ENCODE assay signal across 8 cellular contexts in genomic region chr7:5047127-5047526, GRCh38. TPM values are rescaled to one million over a fixed set of nuclear protein-coding genes. Genes with fewer than 3 reads are reported as not detected.
DNase-seq lines count a peak whose midpoint lies in the region; ATAC-seq, FAIRE-seq and TF ChIP-seq lines count a peak whose summit lies in the region.
"Not testable (repeated sequence)": the region's sequence is repeated elsewhere in the genome, so short reads cannot be mapped to it uniquely, and the experiment has no call there.

No MANE protein-coding gene starts in this region.

- intact Hi-C loops in GM12878 (cut with micrococcal nuclease; ENCODE audit: unreplicated experiment): loop anchor here (10.0 kb wide), 1 partner anchor 72 kb away; no protein-coding TSS in a partner anchor

- H3K79me2 ChIP-seq in SU-DHL-6 (ENCODE audit: insufficient read depth, low read length) (peaks cover 34% of the 10 kb centered on the region), GM12878 (ENCODE audit: control insufficient read depth, insufficient read depth, low read length) (peaks cover 14% of the 10 kb centered on the region)

- not testable (repeated sequence) for TF ChIP-seq CTCF in HFF-Myc (IDR thresholded peaks at IDR 0.05; ENCODE audit: low read depth, low read length, missing control alignments); SU-DHL-6 (IDR thresholded peaks at IDR 0.05; ENCODE audit: insufficient read depth, low read length, poor library complexity, severe bottlenecking); GM12878 (IDR thresholded peaks at IDR 0.05 in 2 of 3, conservative IDR thresholded peaks at IDR 0.05 in 1 of 3; ENCODE audit: control insufficient read depth in 2 of 3, extremely low read depth in 1 of 3, insufficient read depth in 1 of 3, low read depth in 3 of 3, low read length in 3 of 3); cardiac muscle cell (IDR thresholded peaks at IDR 0.05; ENCODE audit: low read depth, low read length)

- RAD21 ChIA-PET in GM12878 (lab: Charles Lee; ENCODE audit: unreplicated experiment): not testable (repeated sequence)

- H3K9me3 Mint-ChIP-seq in CD4-positive, CD25-positive, alpha-beta regulatory T cell: peaks cover 0 to 16% (median 7%) of the 10 kb centered on the region in 7 donors
- H3K9me3 Mint-ChIP-seq in activated T-cell treated with anti-CD3 and anti-CD28 coated beads, Interleukin-2, amount 50 U/mL, for 24 hours: peaks cover 14% of the 10 kb centered on the region
- not testable (repeated sequence) for H3K9me3 Mint-ChIP-seq in natural killer cell treated with Interleukin-12 subunit alpha and Interleukin-12 subunit beta and Interleukin-15 and Interleukin-18, amount 100 ng/mL, for 72 hours; stimulated activated memory B cell treated with anti-CD40 and anti-IgM and Interleukin-4, amounts not matched to agents 10 μg/mL and 1 μg/mL and 100 μg/mL, for 72 hours

- not testable (repeated sequence) for TF ChIP-seq RAD21 in GM12878 (IDR thresholded peaks at IDR 0.05; ENCODE audit: insufficient read depth, low read depth, low read length)

- not testable (repeated sequence) for H3K9me2 ChIP-seq in SU-DHL-6 (replicated peaks; ENCODE audit: insufficient read depth, low read length)

- CTCF ChIA-PET in GM12878 (lab: Yijun Ruan, JAX): interaction anchor here (0.7 kb wide), 1 partner anchor 1086 kb away, joined by 3 read pairs; no protein-coding TSS in a partner anchor

- not testable (repeated sequence) for H3K4me3 ChIP-seq in CD4-positive, CD25-positive, alpha-beta regulatory T cell (ENCODE audit: low read depth, low read length); SU-DHL-6 (ENCODE audit: insufficient read depth, low read length, poor library complexity, severe bottlenecking)
- H3K4me3 ChIP-seq in HFF-Myc (replicated peaks; ENCODE audit: low read depth, low read length): peak overlapping the region; percentile 77; the same call in 1 of the 2 replicates
- H3K4me3 ChIP-seq in GM12878: peak overlapping the region; percentile 95; the same call in 1 of the 2 replicates
- H3K4me3 ChIP-seq in cardiac muscle cell: peak overlapping the region; percentile 71

- H3K4me2 ChIP-seq in SU-DHL-6 (ENCODE audit: low read depth, low read length, poor library complexity, severe bottlenecking) (peak overlapping the region; percentile 40), GM12878 (ENCODE audit: control insufficient read depth, insufficient read depth) (peak overlapping the region; percentile 44)

- not testable (repeated sequence) for TF ChIP-seq EP300 in GM12878 (IDR thresholded peaks at IDR 0.05; ENCODE audit: borderline replicate concordance in 1 of 2, control insufficient read depth in 1 of 2, low read depth in 2 of 2, low read length in 2 of 2)

- WGBS in GM12878 (ENCODE audit: insufficient coverage, insufficient replicate concordance, low lambda C conversion rate, missing lambda C conversion rate): 94% methylated on average over 2 of the region's 2 CpGs

- H2AFZ ChIP-seq in SU-DHL-6 (ENCODE audit: low read depth, low read length, severe bottlenecking); GM12878 (ENCODE audit: control insufficient read depth, low read depth, low read length): not testable (repeated sequence)

- H3K27me3 ChIP-seq in CD4-positive, CD25-positive, alpha-beta regulatory T cell (ENCODE audit: control insufficient read depth, insufficient read depth, low read length); SU-DHL-6 (ENCODE audit: low read length); GM12878 (replicated peaks in 1 of 2; ENCODE audit: control insufficient read depth in 2 of 2, insufficient read depth in 2 of 2, low read length in 1 of 2); cardiac muscle cell: not testable (repeated sequence)

- SMC1A ChIA-PET in GM12878 (lab: Charles Lee; ENCODE audit: uncharacterized antibody, unreplicated experiment): not testable (repeated sequence)

- DNase-seq in CD4-positive, CD25-positive, alpha-beta regulatory T cell; HFF-Myc (ENCODE audit: extremely low read depth, low read depth); activated T-cell treated with anti-CD3 and anti-CD28 coated beads, Interleukin-2, amount 50 U/mL, for 24 hours; GM12878 (ENCODE audit: low read depth, low spot score); cardiac muscle cell (ENCODE audit: low read depth in 1 of 2, low spot score in 1 of 2); natural killer cell treated with Interleukin-12 subunit alpha and Interleukin-12 subunit beta and Interleukin-15 and Interleukin-18, amount 100 ng/mL, for 72 hours (ENCODE audit: low spot score): not testable (repeated sequence)

- in situ Hi-C loops in GM12878 (cut with MboI): not testable (repeated sequence)

- H4K20me1 ChIP-seq in SU-DHL-6 (ENCODE audit: low read depth, low read length); GM12878 (ENCODE audit: control insufficient read depth, insufficient read depth): not testable (repeated sequence)

- H3K27ac ChIP-seq in CD4-positive, CD25-positive, alpha-beta regulatory T cell (ENCODE audit: insufficient read depth, low read length, poor library complexity, severe bottlenecking); SU-DHL-6 (ENCODE audit: low read depth, low read length); GM12878 (ENCODE audit: control insufficient read depth, insufficient read depth); cardiac muscle cell: not testable (repeated sequence)

- not testable (repeated sequence) for H3K27me3 Mint-ChIP-seq in CD4-positive, CD25-positive, alpha-beta regulatory T cell; activated T-cell treated with anti-CD3 and anti-CD28 coated beads, Interleukin-2, amount 50 U/mL, for 24 hours; natural killer cell treated with Interleukin-12 subunit alpha and Interleukin-12 subunit beta and Interleukin-15 and Interleukin-18, amount 100 ng/mL, for 72 hours; stimulated activated memory B cell treated with anti-CD40 and anti-IgM and Interleukin-4, amounts not matched to agents 10 μg/mL and 1 μg/mL and 100 μg/mL, for 72 hours

- ATAC-seq in CD4-positive, CD25-positive, alpha-beta regulatory T cell (ENCODE audit: low read depth in 2 of 2); GM12878; natural killer cell treated with Interleukin-12 subunit alpha and Interleukin-12 subunit beta and Interleukin-15 and Interleukin-18, amount 100 ng/mL, for 72 hours; stimulated activated memory B cell treated with anti-CD40 and anti-IgM and Interleukin-4, amounts not matched to agents 10 μg/mL and 1 μg/mL and 100 μg/mL, for 72 hours: not testable (repeated sequence)

- not testable (repeated sequence) for H3F3A ChIP-seq in SU-DHL-6 (ENCODE audit: insufficient read depth)

- not testable (repeated sequence) for TF ChIP-seq POLR2A in GM12878 (IDR thresholded peaks at IDR 0.05; ENCODE audit: low read depth, low read length)

- H3K4me3 Mint-ChIP-seq in CD4-positive, CD25-positive, alpha-beta regulatory T cell: peak overlapping the region; percentile 86 to 98 (median 95)
- H3K4me3 Mint-ChIP-seq in activated T-cell treated with anti-CD3 and anti-CD28 coated beads, Interleukin-2, amount 50 U/mL, for 24 hours: peak overlapping the region; percentile 94
- H3K4me3 Mint-ChIP-seq in natural killer cell treated with Interleukin-12 subunit alpha and Interleukin-12 subunit beta and Interleukin-15 and Interleukin-18, amount 100 ng/mL, for 72 hours: peak overlapping the region; percentile 94
- peak overlapping the region; percentile 94 for H3K4me3 Mint-ChIP-seq in stimulated activated memory B cell treated with anti-CD40 and anti-IgM and Interleukin-4, amounts not matched to agents 10 μg/mL and 1 μg/mL and 100 μg/mL, for 72 hours

- peaks cover 12 to 21% of the 10 kb centered on the region in 2 experiments for H3K9me3 ChIP-seq in CD4-positive, CD25-positive, alpha-beta regulatory T cell (ENCODE audit: control insufficient read depth in 2 of 2, low read length in 2 of 2)
- H3K9me3 ChIP-seq in SU-DHL-6 (ENCODE audit: insufficient read depth, low read length) (peaks cover 13% of the 10 kb centered on the region; the same call in 1 of the 2 replicates), GM12878 (replicated peaks; ENCODE audit: control insufficient read depth, insufficient read depth, low read length) (peaks cover 11% of the 10 kb centered on the region)
- H3K9me3 ChIP-seq in cardiac muscle cell (ENCODE audit: low read depth): not testable (repeated sequence)

- H3K36me3 Mint-ChIP-seq in CD4-positive, CD25-positive, alpha-beta regulatory T cell: peaks cover 35% of the 10 kb centered on the region
- H3K36me3 Mint-ChIP-seq in activated T-cell treated with anti-CD3 and anti-CD28 coated beads, Interleukin-2, amount 50 U/mL, for 24 hours (ENCODE audit: low read depth): peaks cover 63% of the 10 kb centered on the region
- H3K36me3 Mint-ChIP-seq in natural killer cell treated with Interleukin-12 subunit alpha and Interleukin-12 subunit beta and Interleukin-15 and Interleukin-18, amount 100 ng/mL, for 72 hours: peaks cover 35% of the 10 kb centered on the region
- H3K36me3 Mint-ChIP-seq in stimulated activated memory B cell treated with anti-CD40 and anti-IgM and Interleukin-4, amounts not matched to agents 10 μg/mL and 1 μg/mL and 100 μg/mL, for 72 hours: peaks cover 41% of the 10 kb centered on the region

- not testable (repeated sequence) for BruUV-seq in GM12878 (replicated peaks; lab: Mats Ljungman, UMichigan)

- peaks cover 30% of the 10 kb centered on the region for H3K36me3 ChIP-seq in CD4-positive, CD25-positive, alpha-beta regulatory T cell (ENCODE audit: control insufficient read depth, insufficient read depth, low read length)
- H3K36me3 ChIP-seq in SU-DHL-6 (ENCODE audit: low read length) (peaks cover 27% of the 10 kb centered on the region), GM12878 (ENCODE audit: control insufficient read depth in 2 of 2, insufficient read depth in 2 of 2, low read length in 1 of 2) (peaks cover 0 to 12% of the 10 kb centered on the region in 2 experiments; a peak in 3 of 4 replicates), cardiac muscle cell (peaks cover 19% of the 10 kb centered on the region)

- H3K4me1 ChIP-seq in CD4-positive, CD25-positive, alpha-beta regulatory T cell (ENCODE audit: control insufficient read depth, insufficient read depth, low read length, poor library complexity, severe bottlenecking); GM12878 (ENCODE audit: control insufficient read depth, insufficient read depth, low read length); cardiac muscle cell (ENCODE audit: low read depth): not testable (repeated sequence)

- H3K4me1 Mint-ChIP-seq in CD4-positive, CD25-positive, alpha-beta regulatory T cell: peaks cover 4 to 46% (median 27%) of the 10 kb centered on the region in 4 donors
- H3K4me1 Mint-ChIP-seq in activated T-cell treated with anti-CD3 and anti-CD28 coated beads, Interleukin-2, amount 50 U/mL, for 24 hours (ENCODE audit: low read depth): peaks cover 35% of the 10 kb centered on the region
- H3K4me1 Mint-ChIP-seq in natural killer cell treated with Interleukin-12 subunit alpha and Interleukin-12 subunit beta and Interleukin-15 and Interleukin-18, amount 100 ng/mL, for 72 hours (ENCODE audit: low read depth in 2 of 2): peaks cover 21 to 29% of the 10 kb centered on the region in 2 donors
- H3K4me1 Mint-ChIP-seq in stimulated activated memory B cell treated with anti-CD40 and anti-IgM and Interleukin-4, amounts not matched to agents 10 μg/mL and 1 μg/mL and 100 μg/mL, for 72 hours: peaks cover 25% of the 10 kb centered on the region

- FAIRE-seq in GM12878 (lab: Jason Lieb, UNC): not testable (repeated sequence)

- H3K27ac Mint-ChIP-seq in CD4-positive, CD25-positive, alpha-beta regulatory T cell: peak overlapping the region in 2 of 3 donors; percentile 55 to 90
- peak overlapping the region; percentile 8 for H3K27ac Mint-ChIP-seq in activated T-cell treated with anti-CD3 and anti-CD28 coated beads, Interleukin-2, amount 50 U/mL, for 24 hours
- H3K27ac Mint-ChIP-seq in natural killer cell treated with Interleukin-12 subunit alpha and Interleukin-12 subunit beta and Interleukin-15 and Interleukin-18, amount 100 ng/mL, for 72 hours; stimulated activated memory B cell treated with anti-CD40 and anti-IgM and Interleukin-4, amounts not matched to agents 10 μg/mL and 1 μg/mL and 100 μg/mL, for 72 hours: not testable (repeated sequence)

- not testable (repeated sequence) for H3K9ac ChIP-seq in SU-DHL-6 (ENCODE audit: low read length); GM12878 (ENCODE audit: control insufficient read depth, insufficient read depth, low read length)

- POLR2A ChIA-PET in GM12878 (lab: Charles Lee): not testable (repeated sequence)

RNA-seq across cellular contexts. Expression of gene RBAK, which starts 1.5 kb away (rescaled TPM):
- total RNA-seq in CD4-positive, CD25-positive, alpha-beta regulatory T cell: 16.4 TPM
- polyA plus RNA-seq in CD4-positive, CD25-positive, alpha-beta regulatory T cell: 1 to 10 TPM; 3.2 to 5.5 (median 4.4) TPM
- total RNA-seq in GM12878 (2013; cell fraction: nucleolus; rRNA removed): 45.1 and 48.5 TPM in 2 replicates
- total RNA-seq in GM12878 (2014; rRNA removed) (6.4 and 6.6 TPM in 2 replicates), GM12878 (2014; rRNA removed; fragmentation: Illumina TruSeq; extraction: Trizol) (9.6 and 9.8 TPM in 2 replicates), GM12878 (2021) (8.0 and 8.7 TPM in 2 replicates), cardiac muscle cell (8.7 and 18.6 TPM in 2 replicates)
- 3.6 TPM for polyA plus RNA-seq in GM12878 (2011; ENCODE audit: low read depth)
- polyA plus RNA-seq in GM12878 (2011; rRNA removed) (10.2 and 19.0 TPM in 2 replicates), GM12878 (2014; fragmentation: Illumina TruSeq; extraction: Trizol) (8.1 and 10.4 TPM in 2 replicates), GM12878 (2014; fragmentation: Nextera tagmentation; extraction: Ambion mirVana) (1 to 10 TPM; 1.9 to 2.4 TPM), GM12878 (2014; rRNA removed) (4.3 and 5.4 TPM in 2 replicates), GM12878 (2016; fragmentation: Nextera tagmentation; extraction: Ambion mirVana) (1 to 10 TPM; 3.5 to 4.0 TPM), cardiac muscle cell (7.7 and 11.4 TPM in 2 replicates)
- polyA plus RNA-seq in GM12878 (2011; cell fraction: cytosol; rRNA removed): 2.4 and 3.1 TPM in 2 replicates
- polyA plus RNA-seq in GM12878 (2011; cell fraction: nucleus; rRNA removed): 17.3 and 19.6 TPM in 2 replicates
- polyA plus RNA-seq in GM12878 (2012): 6.9 and 9.5 TPM in 2 replicates
- polyA minus RNA-seq in GM12878 (2011; rRNA and poly(A)+ RNA removed): 10.7 and 13.2 TPM in 2 replicates
- 4.1 and 4.8 TPM in 2 replicates for polyA minus RNA-seq in GM12878 (2011; cell fraction: cytosol; rRNA and poly(A)+ RNA removed)
- polyA minus RNA-seq in GM12878 (2011; cell fraction: nucleus; rRNA and poly(A)+ RNA removed): 13.3 and 13.9 TPM in 2 replicates
- 10 to 100 TPM; 14.2 to 15.7 TPM for total RNA-seq in natural killer cell treated with Interleukin-12 subunit alpha and Interleukin-12 subunit beta and Interleukin-15 and Interleukin-18, amount 100 ng/mL, for 72 hours
